Comparison of ENCODE assay signal across 19 cellular contexts in the genomic region with DNA sequence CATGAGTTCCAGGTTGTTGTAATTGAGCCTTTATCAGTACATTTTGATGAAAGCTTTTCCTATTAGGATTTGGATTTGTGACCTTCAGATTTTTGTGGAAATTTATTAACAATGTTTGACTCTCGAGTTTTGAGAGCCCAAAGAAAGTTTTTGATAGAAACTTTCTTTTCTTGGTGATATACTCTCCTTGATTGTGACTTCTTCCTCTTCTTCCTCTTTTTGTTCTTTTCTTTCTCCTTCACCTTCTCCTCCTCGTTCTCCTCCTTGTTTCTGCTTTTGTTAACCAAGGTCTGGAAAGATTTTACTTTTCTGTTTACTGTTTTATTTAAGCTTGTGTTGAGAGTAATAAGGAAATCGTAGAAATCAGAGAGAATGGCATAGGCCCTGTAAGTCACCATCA.
DNase-seq lines count a peak whose midpoint lies in the region; ATAC-seq, FAIRE-seq and TF ChIP-seq lines count a peak whose summit lies in the region.
"Had no signal": no experiment of that assay in that cellular context is flagged by ENCODE, and none has a peak within 500 bp of the region (broad histone marks: within the 10 kb centered on the region; RNA-seq: fewer than 3 reads in every experiment).

No MANE protein-coding gene starts in this region.

- no peak overlapping the region for H3K27ac ChIP-seq in HCT116 (ENCODE audit: low read depth, low read length)
- peak overlapping the region; percentile 51; the same call in 2 of the 3 replicates for H3K27ac ChIP-seq in K562 (ENCODE audit: extremely low read depth, low read depth, low read length)
- H3K27ac ChIP-seq in testis: no peak overlapping the region
- H3K27ac ChIP-seq: BLaER1 had no signal

- H3K27ac Mint-ChIP-seq in IgD-negative memory B cell: peak overlapping the region in 2 of 3 donors; percentile 39 to 44
- H3K27ac Mint-ChIP-seq: B cell; CD4-positive, CD25-positive, alpha-beta regulatory T cell; CD8-positive, alpha-beta T cell; HFFc6 had no signal

- H3K4me1 Mint-ChIP-seq in IgD-negative memory B cell: peaks cover 0 to 5% (median 2%) of the 10 kb centered on the region in 3 donors
- H3K4me1 Mint-ChIP-seq: B cell had no signal

- POLR2A ChIA-PET in HCT116 (lab: Charles Lee): interaction anchor here (2.3 kb wide), 1 partner anchor 13 kb away, joined by 5 read pairs; no protein-coding TSS in a partner anchor
- POLR2A ChIA-PET in K562 (lab: Yijun Ruan, JAX): interaction anchor here (0.6 to 3.0 kb wide), 5 partner anchors 9 to 16 kb away, joined by 3 to 19 read pairs (median 3); no protein-coding TSS in a partner anchor

- H3K4me3 ChIP-seq in HCT116 (replicated peaks in 1 of 2; ENCODE audit: low read depth in 1 of 2, low read length in 2 of 2) (no peak overlapping the region), K562 (no peak overlapping the region), testis (no peak overlapping the region)
- H3K4me3 ChIP-seq: BLaER1 had no signal

- no peak overlapping the region for H3K9ac ChIP-seq in HCT116 (ENCODE audit: low read length)
- H3K9ac ChIP-seq in K562 (ENCODE audit: insufficient read depth in 1 of 2, low read depth in 2 of 2, low read length in 2 of 2): peak overlapping the region in 1 of 2 experiments; percentile 27; a peak in 2 of 4 replicates
- H3K9ac ChIP-seq: BLaER1 had no signal

- TF ChIP-seq RAD21 in HCT116 (IDR thresholded peaks at IDR 0.05; ENCODE audit: low read depth) (no peak), K562 (CRISPR knock-in tag; conservative IDR thresholded peaks at IDR 0.05 in 1 of 2, IDR thresholded peaks at IDR 0.05 in 1 of 2) (no peak)

- BruUV-seq in HCT116 (replicated peaks; lab: Mats Ljungman, UMichigan) (no TSS peak), K562 (replicated peaks; lab: Mats Ljungman, UMichigan) (no TSS peak)

- H3K9me1 ChIP-seq in K562 (ENCODE audit: control insufficient read depth, insufficient read depth, low read length): no peaks in the 10 kb centered on the region

- no peaks in the 10 kb centered on the region for H4K20me1 ChIP-seq in HCT116 (ENCODE audit: insufficient read depth)
- no peaks in the 10 kb centered on the region for H4K20me1 ChIP-seq in K562 (replicated peaks; ENCODE audit: control insufficient read depth, insufficient read depth, low read length)

- no peak for TF ChIP-seq CTCF in HCT116 (IDR thresholded peaks at IDR 0.05 in 2 of 3, conservative IDR thresholded peaks at IDR 0.05 in 1 of 3; ENCODE audit: borderline replicate concordance in 1 of 3, insufficient read depth in 1 of 3, low read depth in 2 of 3, low read length in 2 of 3)
- no peak for TF ChIP-seq CTCF in K562 (IDR thresholded peaks at IDR 0.05 in 2 of 3, conservative IDR thresholded peaks at IDR 0.05 in 1 of 3; ENCODE audit: insufficient read depth in 2 of 3, low read depth in 1 of 3, low read length in 3 of 3)
- no peak for TF ChIP-seq CTCF in testis (IDR thresholded peaks at IDR 0.05)

- H3K36me3 ChIP-seq in HCT116 (ENCODE audit: control insufficient read depth in 1 of 2, insufficient read depth in 2 of 2, low read length in 2 of 2) (no peaks in the 10 kb centered on the region), K562 (ENCODE audit: control insufficient read depth, insufficient read depth, low read length) (no peaks in the 10 kb centered on the region), testis (ENCODE audit: low read depth, missing control alignments) (no peaks in the 10 kb centered on the region)
- H3K36me3 ChIP-seq: BLaER1 had no signal

- DNase-seq in HCT116 (ENCODE audit: low read depth, low spot score) (no peak), K562 (ENCODE audit: extremely low read depth in 1 of 4, low spot score in 3 of 4) (no peak), testis (no peak), cortex of kidney (lab: John Stamatoyannopoulos, UW) (no peak)
- DNase-seq: Caco-2; CD4-positive, CD25-positive, alpha-beta regulatory T cell; CD8-positive, alpha-beta T cell; DMS153; DND-41; H7; HCEC 1CT; HFFc6 had no signal

- H3K4me2 ChIP-seq in HCT116 (ENCODE audit: low read length): peak overlapping the region; percentile 93; the same call in 1 of the 2 replicates
- H3K4me2 ChIP-seq in K562 (ENCODE audit: insufficient read depth, low read length): 0 out of 2 replicates have a peak overlapping the region, but pooled peaks have one; percentile 30
- H3K4me2 ChIP-seq: BLaER1 had no signal

- no peak for TF ChIP-seq EP300 in K562 (IDR thresholded peaks at IDR 0.05; ENCODE audit: low read length)

- H3K9me3 Mint-ChIP-seq in IgD-negative memory B cell: peaks cover 5 to 22% (median 12%) of the 10 kb centered on the region in 3 donors
- H3K9me3 Mint-ChIP-seq: HFFc6 had no signal

- no peaks in the 10 kb centered on the region for H3K9me2 ChIP-seq in HCT116 (ENCODE audit: insufficient read depth)

- peaks cover 2% of the 10 kb centered on the region for H3K36me3 Mint-ChIP-seq in IgD-negative memory B cell
- H3K36me3 Mint-ChIP-seq: CD8-positive, alpha-beta T cell had no signal

- H3K9me3 ChIP-seq in HCT116 (ENCODE audit: control insufficient read depth in 1 of 2, insufficient read depth in 1 of 2, low read depth in 1 of 2, low read length in 2 of 2): no peaks in the 10 kb centered on the region
- H3K9me3 ChIP-seq in K562 (replicated peaks; ENCODE audit: control insufficient read depth, insufficient read depth, low read depth, low read length): no peaks in the 10 kb centered on the region
- no peaks in the 10 kb centered on the region for H3K9me3 ChIP-seq in testis
- H3K9me3 ChIP-seq: Caco-2 had no signal

- H3K4me3 Mint-ChIP-seq in IgD-negative memory B cell: peak overlapping the region in 1 of 4 donors; percentile 24
- H3K4me3 Mint-ChIP-seq: B cell; CD4-positive, CD25-positive, alpha-beta regulatory T cell; CD8-positive, alpha-beta T cell; HFFc6 had no signal

- peaks cover 48% of the 10 kb centered on the region for H3K27me3 Mint-ChIP-seq in IgD-negative memory B cell

- intact Hi-C loops in HCT116 (cut with micrococcal nuclease): loop anchor here (5.0 kb wide), 3 partner anchors 156 to 241 kb away; no protein-coding TSS in a partner anchor
- intact Hi-C loops in K562 (cut with micrococcal nuclease): loop anchor here (10.0 kb wide), 1 partner anchor 907 kb away; a partner anchor contains a TSS
- intact Hi-C loops in testis (cut with DNase I; ENCODE audit: low total_unique reads): no loop called here

- no peak for TF ChIP-seq POLR2A in HCT116 (IDR thresholded peaks at IDR 0.05; ENCODE audit: borderline replicate concordance, extremely low read depth, insufficient read depth, insufficient read length)
- TF ChIP-seq POLR2A in K562 (conservative IDR thresholded peaks at IDR 0.05): no peak
- no peak for TF ChIP-seq POLR2A in testis (IDR thresholded peaks at IDR 0.05)

- peak overlapping the region; percentile 89 for H2AFZ ChIP-seq in HCT116 (ENCODE audit: low read depth, low read length, poor library complexity, severe bottlenecking)
- peak overlapping the region; percentile 61 for H2AFZ ChIP-seq in K562 (ENCODE audit: low read depth, low read length)

- H3K4me1 ChIP-seq in HCT116 (ENCODE audit: control insufficient read depth in 1 of 2, insufficient read depth in 2 of 2, low read length in 2 of 2): peaks cover 3 to 16% of the 10 kb centered on the region in 2 experiments; a peak in 3 of 4 replicates
- H3K4me1 ChIP-seq in K562 (replicated peaks in 1 of 2; ENCODE audit: control insufficient read depth in 2 of 2, insufficient read depth in 2 of 2, low read length in 2 of 2): peaks cover 4 to 17% of the 10 kb centered on the region in 2 experiments; a peak in 3 of 5 replicates
- no peaks in the 10 kb centered on the region for H3K4me1 ChIP-seq in testis
- H3K4me1 ChIP-seq: BLaER1 had no signal

- H3K79me2 ChIP-seq in HCT116 (ENCODE audit: insufficient read depth, low read length) (no peaks in the 10 kb centered on the region), K562 (ENCODE audit: control insufficient read depth, insufficient read depth, low read length) (no peaks in the 10 kb centered on the region)

- RAD21 ChIA-PET in HCT116 (lab: Charles Lee; ENCODE audit: low non-redundant PET in 1 of 2, low total read pairs in 2 of 2, uncharacterized antibody in 2 of 2, unreplicated experiment in 2 of 2): no interaction called here

- ATAC-seq in HCT116: no peak
- no peak for ATAC-seq in K562
- no peak for ATAC-seq in HG02571 (IDR thresholded peaks at IDR 0.05; ENCODE audit: unreplicated experiment)
- ATAC-seq: CD8-positive, alpha-beta T cell had no signal

- 35% methylated on average over 3 of the region's 3 CpGs for WGBS in K562 (ENCODE audit: insufficient coverage, low coverage, missing lambda C conversion rate)
- 32 to 43% methylated on average over 3 of the region's 3 CpGs for WGBS in testis, 2 donors

- FAIRE-seq in K562 (lab: Jason Lieb, UNC): no peak
- FAIRE-seq: G401.6, GM12892, H1 had no signal

- no peaks in the 10 kb centered on the region for H3K27me3 ChIP-seq in HCT116 (ENCODE audit: insufficient read depth, low read length)
- no peaks in the 10 kb centered on the region for H3K27me3 ChIP-seq in K562 (ENCODE audit: control insufficient read depth in 2 of 2, insufficient read depth in 2 of 2, low read length in 2 of 2)
- no peaks in the 10 kb centered on the region for H3K27me3 ChIP-seq in testis

- in situ Hi-C loops in K562 (cut with MboI): no loop called here

- CTCF ChIA-PET in HCT116 (lab: Charles Lee) (no interaction called here), K562 (lab: Yijun Ruan, JAX; ENCODE audit: low intra/inter-chr PET ratio) (no interaction called here)

TF ChIP-seq in HCT116, 20 proteins besides CTCF, POLR2A, EP300 and RAD21 (continues in another document):
- no peak for TF ChIP-seq FOSL1 (IDR thresholded peaks at IDR 0.05; ENCODE audit: low read depth)
- TF ChIP-seq, protein P1, sequence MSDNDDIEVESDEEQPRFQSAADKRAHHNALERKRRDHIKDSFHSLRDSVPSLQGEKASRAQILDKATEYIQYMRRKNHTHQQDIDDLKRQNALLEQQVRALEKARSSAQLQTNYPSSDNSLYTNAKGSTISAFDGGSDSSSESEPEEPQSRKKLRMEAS (IDR thresholded peaks at IDR 0.05): no peak
- no peak for TF ChIP-seq CBX3 (IDR thresholded peaks at IDR 0.05; ENCODE audit: low read depth)
- no peak for TF ChIP-seq TCF7L2 (IDR thresholded peaks at IDR 0.05; ENCODE audit: borderline replicate concordance, extremely low read depth, insufficient read depth, insufficient read length)
- TF ChIP-seq ZFX (IDR thresholded peaks at IDR 0.05): no peak

TF ChIP-seq in K562, 482 proteins besides CTCF, POLR2A, EP300 and RAD21 (continues in another document):
- TF ChIP-seq, protein P2, sequence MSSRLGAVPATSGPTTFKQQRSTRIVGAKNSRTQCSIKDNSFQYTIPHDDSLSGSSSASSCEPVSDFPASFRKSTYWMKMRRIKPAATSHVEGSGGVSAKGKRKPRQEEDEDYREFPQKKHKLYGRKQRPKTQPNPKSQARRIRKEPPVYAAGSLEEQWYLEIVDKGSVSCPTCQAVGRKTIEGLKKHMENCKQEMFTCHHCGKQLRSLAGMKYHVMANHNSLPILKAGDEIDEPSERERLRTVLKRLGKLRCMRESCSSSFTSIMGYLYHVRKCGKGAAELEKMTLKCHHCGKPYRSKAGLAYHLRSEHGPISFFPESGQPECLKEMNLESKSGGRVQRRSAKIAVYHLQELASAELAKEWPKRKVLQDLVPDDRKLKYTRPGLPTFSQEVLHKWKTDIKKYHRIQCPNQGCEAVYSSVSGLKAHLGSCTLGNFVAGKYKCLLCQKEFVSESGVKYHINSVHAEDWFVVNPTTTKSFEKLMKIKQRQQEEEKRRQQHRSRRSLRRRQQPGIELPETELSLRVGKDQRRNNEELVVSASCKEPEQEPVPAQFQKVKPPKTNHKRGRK (tag; IDR thresholded peaks at IDR 0.05): peak; percentile 60; the same call in 1 of the 2 replicates
